ENCODE assay signal across 17 cellular contexts in the genomic region with DNA sequence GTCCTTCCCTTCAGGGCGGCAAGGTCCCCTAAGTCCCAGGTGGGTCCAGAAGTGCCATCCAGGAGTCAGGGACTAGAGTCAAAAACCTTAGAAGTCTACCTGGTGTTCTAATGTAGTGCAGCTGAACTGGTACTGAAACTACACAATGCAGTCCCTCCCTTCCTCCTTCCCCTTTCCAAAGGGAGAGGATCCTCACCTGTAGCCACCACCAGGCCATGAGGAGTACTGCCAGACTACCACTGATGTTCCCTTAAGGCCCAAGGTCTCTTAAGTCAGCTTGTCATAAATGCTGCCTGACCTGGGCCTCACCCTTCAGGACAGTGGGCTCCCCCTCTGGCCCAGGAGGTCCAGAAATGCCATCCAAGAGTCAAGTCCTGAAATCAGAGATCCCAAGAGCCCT.
DNase-seq lines count a peak whose midpoint lies in the region; ATAC-seq and TF ChIP-seq lines count a peak whose summit lies in the region.
"Had no signal": no experiment of that assay in that cellular context is flagged by ENCODE, and none has a peak within 500 bp of the region (broad histone marks: within the 10 kb centered on the region; RNA-seq: fewer than 3 reads in every experiment).

No MANE protein-coding gene starts in this region.

- peak; percentile 19 for DNase-seq in SIG-M5 treated with dmso at 0.1 percent for 504 hours (lab: John Stamatoyannopoulos, UW; ENCODE audit: unreplicated experiment)
- DNase-seq in SIG-M5 (lab: John Stamatoyannopoulos, UW) = no peak
- DNase-seq in PC-3 = peak; percentile 58
- no peak for DNase-seq in progenitor cell of endocrine pancreas (ENCODE audit: low spot score, unreplicated experiment)
- DNase-seq in activated T-helper 1 cell treated with anti-CD3 and anti-CD28 coated beads, Interleukin-12 subunit alpha, Interleukin-12 subunit beta, Interleukin-2, Interleukin-4 antibody, amounts not matched to agents 30 ng/mL and 10 ng/mL and 1 ng/mL, durations not matched to agents 14 hours and 24 hours and 36 hours (ENCODE audit: low spot score) = no peak
- DNase-seq: ACHN; activated CD4-positive, alpha-beta T cell treated with anti-CD3 and anti-CD28 coated beads for 4 hours; activated naive CD4-positive, alpha-beta T cell treated with anti-CD3 and anti-CD28 coated beads, Interleukin-2, amount 50 U/mL, for 16 hours; activated T-cell treated with anti-CD3 and anti-CD28 coated beads for 4 hours; CD8-positive, alpha-beta T cell; NCI-H2029 had no signal

- TF ChIP-seq CTCF in PC-3 (conservative IDR thresholded peaks at IDR 0.05; ENCODE audit: low read depth, low read length) (peak; percentile 40), progenitor cell of endocrine pancreas (IDR thresholded peaks at IDR 0.05; ENCODE audit: unreplicated experiment) (peak; percentile 31)

- no peak overlapping the region for H3K4me3 ChIP-seq in PC-3 (ENCODE audit: low read length)
- H3K4me3 ChIP-seq: vagina had no signal

- no peak overlapping the region for H2AFZ ChIP-seq in PC-3 (ENCODE audit: low read length)

- ATAC-seq in PC-3 (peak; percentile 65; the same call in 1 of the 2 replicates), esophagus mucosa (peak; percentile 48), HG03571 (IDR thresholded peaks at IDR 0.05; ENCODE audit: unreplicated experiment) (no peak), HG02973 (IDR thresholded peaks at IDR 0.05; ENCODE audit: unreplicated experiment) (no peak)
- ATAC-seq: CD8-positive, alpha-beta T cell; natural killer cell treated with Interleukin-12 subunit alpha and Interleukin-12 subunit beta and Interleukin-15 and Interleukin-18, amount 100 ng/mL, for 72 hours had no signal

- H3K9me3 Mint-ChIP-seq in progenitor cell of endocrine pancreas (ENCODE audit: low read depth) = peaks cover 12% of the 10 kb centered on the region
- H3K9me3 Mint-ChIP-seq in activated T-helper 1 cell treated with anti-CD3 and anti-CD28 coated beads, Interleukin-12 subunit alpha, Interleukin-12 subunit beta, Interleukin-2, Interleukin-4 antibody, amounts not matched to agents 30 ng/mL and 10 ng/mL and 1 ng/mL, durations not matched to agents 14 hours and 24 hours and 36 hours = peaks cover 7% of the 10 kb centered on the region
- H3K9me3 Mint-ChIP-seq: natural killer cell treated with Interleukin-12 subunit alpha and Interleukin-12 subunit beta and Interleukin-15 and Interleukin-18, amount 100 ng/mL, for 72 hours had no signal

- peaks cover 9% of the 10 kb centered on the region for H3K36me3 Mint-ChIP-seq in progenitor cell of endocrine pancreas (ENCODE audit: insufficient read depth)
- peaks cover 2% of the 10 kb centered on the region for H3K36me3 Mint-ChIP-seq in activated T-helper 1 cell treated with anti-CD3 and anti-CD28 coated beads, Interleukin-12 subunit alpha, Interleukin-12 subunit beta, Interleukin-2, Interleukin-4 antibody, amounts not matched to agents 30 ng/mL and 10 ng/mL and 1 ng/mL, durations not matched to agents 14 hours and 24 hours and 36 hours (ENCODE audit: low read depth)

- H3K4me1 ChIP-seq in PC-3 (ENCODE audit: insufficient read depth, low read length) = no peaks in the 10 kb centered on the region
- H3K4me1 ChIP-seq: vagina had no signal

- no peaks in the 10 kb centered on the region for H3K79me2 ChIP-seq in PC-3 (ENCODE audit: low read length)

- no peaks in the 10 kb centered on the region for H3K27me3 ChIP-seq in PC-3 (ENCODE audit: low read length)
- H3K27me3 ChIP-seq: vagina had no signal

- H3K4me2 ChIP-seq in PC-3 (ENCODE audit: low read length) = no peak overlapping the region

- H3K4me3 Mint-ChIP-seq in progenitor cell of endocrine pancreas (ENCODE audit: low read depth) = no peak overlapping the region
- H3K4me3 Mint-ChIP-seq in activated T-helper 1 cell treated with anti-CD3 and anti-CD28 coated beads, Interleukin-12 subunit alpha, Interleukin-12 subunit beta, Interleukin-2, Interleukin-4 antibody, amounts not matched to agents 30 ng/mL and 10 ng/mL and 1 ng/mL, durations not matched to agents 14 hours and 24 hours and 36 hours = no peak overlapping the region
- H3K4me3 Mint-ChIP-seq: CD8-positive, alpha-beta T cell; natural killer cell treated with Interleukin-12 subunit alpha and Interleukin-12 subunit beta and Interleukin-15 and Interleukin-18, amount 100 ng/mL, for 72 hours had no signal

- no peaks in the 10 kb centered on the region for H3K36me3 ChIP-seq in PC-3 (ENCODE audit: low read depth, low read length)
- H3K36me3 ChIP-seq: vagina had no signal

- CTCF ChIA-PET in PC-3 (lab: Charles Lee) = no interaction called here

- H3K27ac Mint-ChIP-seq in progenitor cell of endocrine pancreas = no peak overlapping the region
- no peak overlapping the region for H3K27ac Mint-ChIP-seq in activated T-helper 1 cell treated with anti-CD3 and anti-CD28 coated beads, Interleukin-12 subunit alpha, Interleukin-12 subunit beta, Interleukin-2, Interleukin-4 antibody, amounts not matched to agents 30 ng/mL and 10 ng/mL and 1 ng/mL, durations not matched to agents 14 hours and 24 hours and 36 hours
- H3K27ac Mint-ChIP-seq: CD8-positive, alpha-beta T cell; natural killer cell treated with Interleukin-12 subunit alpha and Interleukin-12 subunit beta and Interleukin-15 and Interleukin-18, amount 100 ng/mL, for 72 hours had no signal

- H3K9me2 ChIP-seq in PC-3 (replicated peaks; ENCODE audit: low read length) = no peaks in the 10 kb centered on the region

- BruUV-seq in PC-3 (replicated peaks; lab: Mats Ljungman, UMichigan) = no TSS peak

- no peak overlapping the region for H3K9ac ChIP-seq in PC-3 (ENCODE audit: low read length)

- H3K9me3 ChIP-seq in PC-3 (ENCODE audit: low read length) = no peaks in the 10 kb centered on the region
- H3K9me3 ChIP-seq: vagina had no signal

- intact Hi-C loops in PC-3 (cut with micrococcal nuclease) = no loop called here
- intact Hi-C loops in activated T-helper 1 cell treated with anti-CD3 and anti-CD28 coated beads, Interleukin-12 subunit alpha, Interleukin-12 subunit beta, Interleukin-2, Interleukin-4 antibody, amounts not matched to agents 30 ng/mL and 10 ng/mL and 1 ng/mL, durations not matched to agents 14 hours and 24 hours and 36 hours (cut with micrococcal nuclease) = no loop called here

- H3K27me3 Mint-ChIP-seq in progenitor cell of endocrine pancreas = no peaks in the 10 kb centered on the region
- no peaks in the 10 kb centered on the region for H3K27me3 Mint-ChIP-seq in activated T-helper 1 cell treated with anti-CD3 and anti-CD28 coated beads, Interleukin-12 subunit alpha, Interleukin-12 subunit beta, Interleukin-2, Interleukin-4 antibody, amounts not matched to agents 30 ng/mL and 10 ng/mL and 1 ng/mL, durations not matched to agents 14 hours and 24 hours and 36 hours (ENCODE audit: insufficient read depth)
- H3K27me3 Mint-ChIP-seq: natural killer cell treated with Interleukin-12 subunit alpha and Interleukin-12 subunit beta and Interleukin-15 and Interleukin-18, amount 100 ng/mL, for 72 hours had no signal

- no peaks in the 10 kb centered on the region for H4K20me1 ChIP-seq in PC-3 (ENCODE audit: low read length)

- H3K4me1 Mint-ChIP-seq in progenitor cell of endocrine pancreas (ENCODE audit: low read depth) = no peaks in the 10 kb centered on the region
- no peaks in the 10 kb centered on the region for H3K4me1 Mint-ChIP-seq in activated T-helper 1 cell treated with anti-CD3 and anti-CD28 coated beads, Interleukin-12 subunit alpha, Interleukin-12 subunit beta, Interleukin-2, Interleukin-4 antibody, amounts not matched to agents 30 ng/mL and 10 ng/mL and 1 ng/mL, durations not matched to agents 14 hours and 24 hours and 36 hours (ENCODE audit: low read depth)

- POLR2A ChIA-PET in PC-3 (lab: Charles Lee; ENCODE audit: unreplicated experiment) = no interaction called here

- H3F3A ChIP-seq in PC-3 (ENCODE audit: low read length, unreplicated experiment) = no peaks in the 10 kb centered on the region

- H3K27ac ChIP-seq in PC-3 (ENCODE audit: low read length) = no peak overlapping the region
- H3K27ac ChIP-seq: RWPE1, vagina had no signal

Comparison
In these comparisons a context has a peak if more than half of its experiments do, and no peak if none do; other contexts are left out.
1. DNase-seq: peak in SIG-M5 treated with dmso at 0.1 percent for 504 hours (single experiment) and PC-3 (single experiment); none in SIG-M5 (single experiment), progenitor cell of endocrine pancreas (single experiment) and activated T-helper 1 cell treated with anti-CD3 and anti-CD28 coated beads, Interleukin-12 subunit alpha, Interleukin-12 subunit beta, Interleukin-2, Interleukin-4 antibody, amounts not matched to agents 30 ng/mL and 10 ng/mL and 1 ng/mL, durations not matched to agents 14 hours and 24 hours and 36 hours (single experiment).
2. ATAC-seq: peak in PC-3 (single experiment) and esophagus mucosa (single experiment); none in HG03571 (single experiment) and HG02973 (single experiment).